In genomic region chr17:66667491-66668030, GRCh38 we compare ENCODE assay signal across 13 cellular contexts.
A peak's percentile ranks its signal among the peaks of the same experiment; 100 is the strongest.
DNase-seq lines count a peak whose midpoint lies in the region; ATAC-seq and TF ChIP-seq lines count a peak whose summit lies in the region.
"Had no signal": no experiment of that assay in that cellular context is flagged by ENCODE, and none has a peak within 500 bp of the region (broad histone marks: within the 10 kb centered on the region; RNA-seq: fewer than 3 reads in every experiment).

No MANE protein-coding gene starts in this region.

- H3K9me3 Mint-ChIP-seq in activated CD4-positive, alpha-beta T cell treated with anti-CD3 and anti-CD28 coated beads for 36 hours (ENCODE audit: low read depth): no peaks in the 10 kb centered on the region
- peaks cover 9% of the 10 kb centered on the region for H3K9me3 Mint-ChIP-seq in activated naive CD4-positive, alpha-beta T cell treated with anti-CD3 and anti-CD28 coated beads, Interleukin-2, amount 50 U/mL, for 24 hours
- H3K9me3 Mint-ChIP-seq: neural crest cell had no signal

- no peaks in the 10 kb centered on the region for H3K36me3 ChIP-seq in ascending aorta
- H3K36me3 ChIP-seq: suprapubic skin had no signal

- H3K36me3 Mint-ChIP-seq in activated CD4-positive, alpha-beta T cell treated with anti-CD3 and anti-CD28 coated beads for 36 hours (ENCODE audit: low read depth): peaks cover 40% of the 10 kb centered on the region
- H3K36me3 Mint-ChIP-seq in activated naive CD4-positive, alpha-beta T cell treated with anti-CD3 and anti-CD28 coated beads, Interleukin-2, amount 50 U/mL, for 24 hours: peaks cover 25% of the 10 kb centered on the region

- no peak overlapping the region for H3K27ac ChIP-seq in ascending aorta
- H3K27ac ChIP-seq: HL-60, SK-N-MC, suprapubic skin had no signal

- peaks cover 81% of the 10 kb centered on the region for H3K4me1 Mint-ChIP-seq in activated CD4-positive, alpha-beta T cell treated with anti-CD3 and anti-CD28 coated beads for 36 hours
- peaks cover 95% of the 10 kb centered on the region for H3K4me1 Mint-ChIP-seq in activated naive CD4-positive, alpha-beta T cell treated with anti-CD3 and anti-CD28 coated beads, Interleukin-2, amount 50 U/mL, for 24 hours

- H3K4me3 ChIP-seq in ascending aorta: no peak overlapping the region
- H3K4me3 ChIP-seq: SK-N-MC, suprapubic skin had no signal

- H3K4me1 ChIP-seq in ascending aorta: no peaks in the 10 kb centered on the region
- H3K4me1 ChIP-seq: suprapubic skin had no signal

- H3K27me3 Mint-ChIP-seq in activated CD4-positive, alpha-beta T cell treated with anti-CD3 and anti-CD28 coated beads for 36 hours: no peaks in the 10 kb centered on the region
- H3K27me3 Mint-ChIP-seq in activated naive CD4-positive, alpha-beta T cell treated with anti-CD3 and anti-CD28 coated beads, Interleukin-2, amount 50 U/mL, for 24 hours: no peaks in the 10 kb centered on the region

- no peaks in the 10 kb centered on the region for H3K9me3 ChIP-seq in ascending aorta
- H3K9me3 ChIP-seq: suprapubic skin had no signal

- no peaks in the 10 kb centered on the region for H3K27me3 ChIP-seq in ascending aorta
- H3K27me3 ChIP-seq: suprapubic skin had no signal

- peak; percentile 70 for ATAC-seq in GM19452 (IDR thresholded peaks at IDR 0.05; ENCODE audit: unreplicated experiment)
- peak; percentile 81 for ATAC-seq in activated CD4-positive, alpha-beta T cell treated with anti-CD3 and anti-CD28 coated beads for 36 hours

- intact Hi-C loops in activated CD4-positive, alpha-beta T cell treated with anti-CD3 and anti-CD28 coated beads for 36 hours (cut with DNase I, micrococcal nuclease): loop anchor here (1.0 to 5.0 kb wide), 6 partner anchors 10 to 360 kb away; no protein-coding TSS in a partner anchor
- intact Hi-C loops in ascending aorta (cut with DNase I): no loop called here

- peak overlapping the region; percentile 76 for H3K27ac Mint-ChIP-seq in activated CD4-positive, alpha-beta T cell treated with anti-CD3 and anti-CD28 coated beads for 36 hours
- H3K27ac Mint-ChIP-seq in activated naive CD4-positive, alpha-beta T cell treated with anti-CD3 and anti-CD28 coated beads, Interleukin-2, amount 50 U/mL, for 24 hours: peak overlapping the region; percentile 90

- DNase-seq in activated CD4-positive, alpha-beta T cell treated with anti-CD3 and anti-CD28 coated beads for 36 hours: peak; percentile 84
- peak; percentile 19 for DNase-seq in stimulated activated CD8-positive, alpha-beta memory T cell treated with anti-CD3 and anti-CD28 coated beads, Interleukin-15, amount 100 ng/mL, for 1 hour (ENCODE audit: low read depth)
- no peak for DNase-seq in NCI-H748 treated with DMSO at 0.1 percent for 48 hours (lab: John Stamatoyannopoulos, UW)
- DNase-seq in NCI-H345 treated with DMSO at 0.1 percent for 48 hours (lab: John Stamatoyannopoulos, UW; ENCODE audit: unreplicated experiment): no peak
- no peak for DNase-seq in ascending aorta (ENCODE audit: low spot score in 2 of 2)
- DNase-seq in NCI-H1694 treated with DMSO at 0.1 percent for 48 hours (lab: John Stamatoyannopoulos, UW): no peak
- DNase-seq: cortex of kidney had no signal

- CTCF ChIA-PET in activated CD4-positive, alpha-beta T cell treated with anti-CD3 and anti-CD28 coated beads for 36 hours (lab: Charles Lee): interaction anchor here (0.9 kb wide), 1 partner anchor 12 kb away, joined by 3 read pairs; no protein-coding TSS in a partner anchor

- TF ChIP-seq CTCF in ascending aorta (IDR thresholded peaks at IDR 0.05): no peak

- POLR2A ChIA-PET in activated CD4-positive, alpha-beta T cell treated with anti-CD3 and anti-CD28 coated beads for 36 hours (lab: Charles Lee): no interaction called here

- peak overlapping the region; percentile 1 for H3K4me3 Mint-ChIP-seq in activated CD4-positive, alpha-beta T cell treated with anti-CD3 and anti-CD28 coated beads for 36 hours
- H3K4me3 Mint-ChIP-seq in activated naive CD4-positive, alpha-beta T cell treated with anti-CD3 and anti-CD28 coated beads, Interleukin-2, amount 50 U/mL, for 24 hours: peak overlapping the region; percentile 67
- H3K4me3 Mint-ChIP-seq: neural crest cell had no signal

Comparison
In these comparisons a context has a peak if more than half of its experiments do, and no peak if none do; other contexts are left out.
1. DNase-seq: peak in activated CD4-positive, alpha-beta T cell treated with anti-CD3 and anti-CD28 coated beads for 36 hours (single experiment) and stimulated activated CD8-positive, alpha-beta memory T cell treated with anti-CD3 and anti-CD28 coated beads, Interleukin-15, amount 100 ng/mL, for 1 hour (single experiment); none in NCI-H748 treated with DMSO at 0.1 percent for 48 hours (single experiment), NCI-H345 treated with DMSO at 0.1 percent for 48 hours (single experiment), ascending aorta (0 of 2) and NCI-H1694 treated with DMSO at 0.1 percent for 48 hours (single experiment).